Comparison of ENCODE assay signal across 9 cellular contexts in the genomic region with DNA sequence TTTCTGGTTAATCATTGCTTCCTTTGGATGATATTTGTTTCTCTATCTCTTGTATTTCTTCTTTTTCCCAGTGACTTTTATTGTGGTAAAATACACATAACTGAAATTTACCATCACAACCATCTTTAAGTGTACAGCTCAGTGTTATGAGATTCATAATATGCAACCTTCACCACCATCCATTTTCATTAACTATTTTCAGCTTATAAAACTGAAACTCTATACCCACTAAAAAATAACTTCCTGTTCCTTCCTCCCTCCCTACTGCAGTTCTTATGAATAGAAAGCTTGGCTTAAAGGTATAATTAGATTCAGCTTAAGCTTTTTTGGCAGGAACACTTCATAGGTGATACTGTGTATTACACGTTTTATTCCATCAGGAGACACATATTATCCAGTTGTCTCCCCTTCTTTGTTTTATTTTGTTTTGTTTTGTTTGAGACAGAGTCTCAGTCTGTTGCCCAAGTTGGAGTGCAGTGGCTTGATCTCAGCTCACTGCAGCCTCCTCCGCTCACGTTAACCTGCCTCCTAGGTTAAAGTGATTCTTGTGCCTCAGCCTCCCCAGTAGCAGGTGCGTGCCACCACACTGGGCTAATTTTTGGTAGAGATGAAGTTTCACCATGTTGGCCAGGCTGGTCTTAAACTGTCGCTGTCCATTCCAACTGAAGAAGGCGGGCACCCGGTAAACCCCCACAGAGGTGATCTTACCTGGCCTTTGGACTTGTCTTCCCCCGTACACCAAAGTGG. TPM values are rescaled to one million over a fixed set of nuclear protein-coding genes. Genes with fewer than 3 reads are reported as not detected.
DNase-seq lines count a peak whose midpoint lies in the region; ATAC-seq lines count a peak whose summit lies in the region.
"Had no signal": no experiment of that assay in that cellular context is flagged by ENCODE, and none has a peak within 500 bp of the region (broad histone marks: within the 10 kb centered on the region; RNA-seq: fewer than 3 reads in every experiment).

No MANE protein-coding gene starts in this region.

- no peaks in the 10 kb centered on the region for H3K9me3 Mint-ChIP-seq in activated CD4-positive, alpha-beta memory T cell treated with anti-CD3 and anti-CD28 coated beads for 36 hours
- H3K9me3 Mint-ChIP-seq: HFFc6 had no signal

- peaks cover 31% of the 10 kb centered on the region for H3K4me1 Mint-ChIP-seq in activated CD4-positive, alpha-beta memory T cell treated with anti-CD3 and anti-CD28 coated beads for 36 hours (ENCODE audit: low read depth)

- DNase-seq in activated CD4-positive, alpha-beta memory T cell treated with anti-CD3 and anti-CD28 coated beads for 36 hours, result no peak
- DNase-seq in DMS 273 treated with DMSO at 0.1 percent for 48 hours (lab: John Stamatoyannopoulos, UW) (no peak), kidney tubule cell (ENCODE audit: low spot score) (no peak), superior temporal gyrus (ENCODE audit: extremely low spot score) (no peak)
- DNase-seq in activated CD4-positive, alpha-beta T cell treated with anti-CD3 and anti-CD28 coated beads for 4 hours, result no peak
- DNase-seq: HFFc6 had no signal

- H3K27me3 Mint-ChIP-seq in activated CD4-positive, alpha-beta memory T cell treated with anti-CD3 and anti-CD28 coated beads for 36 hours, result no peaks in the 10 kb centered on the region

- peaks cover 2% of the 10 kb centered on the region for H3K36me3 Mint-ChIP-seq in activated CD4-positive, alpha-beta memory T cell treated with anti-CD3 and anti-CD28 coated beads for 36 hours

- peak overlapping the region; percentile 3 for H3K27ac Mint-ChIP-seq in activated CD4-positive, alpha-beta memory T cell treated with anti-CD3 and anti-CD28 coated beads for 36 hours
- H3K27ac Mint-ChIP-seq: HFFc6 had no signal

- POLR2A ChIA-PET in activated CD4-positive, alpha-beta memory T cell treated with anti-CD3 and anti-CD28 coated beads for 36 hours (lab: Charles Lee), result no interaction called here

- ATAC-seq in GM18502 (IDR thresholded peaks at IDR 0.05; ENCODE audit: poor library complexity, unreplicated experiment), result peak; percentile 92
- ATAC-seq in GM19467 (IDR thresholded peaks at IDR 0.05; ENCODE audit: unreplicated experiment), result peak; percentile 75
- ATAC-seq in HG03378 (IDR thresholded peaks at IDR 0.05; ENCODE audit: unreplicated experiment), result peak; percentile 84

- CTCF ChIA-PET in activated CD4-positive, alpha-beta memory T cell treated with anti-CD3 and anti-CD28 coated beads for 36 hours (lab: Charles Lee), result interaction anchor here (0.7 to 2.6 kb wide), 3 partner anchors 9 to 72 kb away, joined by 3 to 8 read pairs (median 3); no protein-coding TSS in a partner anchor

- intact Hi-C loops in activated CD4-positive, alpha-beta memory T cell treated with anti-CD3 and anti-CD28 coated beads for 36 hours (cut with micrococcal nuclease), result loop anchor here (5.0 kb wide), 1 partner anchor 349 kb away; no protein-coding TSS in a partner anchor

- no peak overlapping the region for H3K4me3 Mint-ChIP-seq in activated CD4-positive, alpha-beta memory T cell treated with anti-CD3 and anti-CD28 coated beads for 36 hours
- H3K4me3 Mint-ChIP-seq: HFFc6 had no signal

RNA-seq across cellular contexts. Expression of a gene that starts 45.1 kb away (rescaled TPM):
- total RNA-seq in activated CD4-positive, alpha-beta memory T cell treated with anti-CD3 and anti-CD28 coated beads for 36 hours, result 10 to 100 TPM; 30.5 to 30.9 TPM

RNA-seq across cellular contexts. Expression of a gene that starts 53.0 kb away (rescaled TPM):
- 1 to 10 TPM; 4.3 to 4.8 TPM for total RNA-seq in activated CD4-positive, alpha-beta memory T cell treated with anti-CD3 and anti-CD28 coated beads for 36 hours
